In the genomic region with DNA sequence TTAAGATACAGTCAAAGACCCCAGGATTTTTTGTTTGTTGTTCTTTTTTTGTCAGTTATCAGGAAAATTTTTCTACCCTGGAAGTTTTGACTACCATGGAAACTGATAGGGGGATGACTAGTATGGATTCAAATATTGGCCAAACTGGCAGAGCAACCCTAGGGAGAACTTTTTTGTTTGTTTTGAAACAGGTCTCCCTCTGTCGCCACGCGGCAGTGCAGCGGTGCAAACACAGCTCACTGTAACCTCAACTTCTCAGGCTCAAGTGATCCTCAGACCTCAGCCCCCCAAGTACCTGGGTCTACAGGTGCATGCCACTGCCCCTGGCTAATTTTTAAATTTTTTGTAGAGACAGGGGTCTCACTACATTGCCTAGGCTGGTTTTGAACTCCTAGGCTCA, we compare ENCODE assay signal across 18 cellular contexts. TPM values are rescaled to one million over a fixed set of nuclear protein-coding genes. Genes with fewer than 3 reads are reported as not detected.
A peak's percentile ranks its signal among the peaks of the same experiment; 100 is the strongest.
DNase-seq lines count a peak whose midpoint lies in the region; ATAC-seq, FAIRE-seq and TF ChIP-seq lines count a peak whose summit lies in the region.
"Had no signal": no experiment of that assay in that cellular context is flagged by ENCODE, and none has a peak within 500 bp of the region (broad histone marks: within the 10 kb centered on the region; RNA-seq: fewer than 3 reads in every experiment).

No MANE protein-coding gene starts in this region.

- no peaks in the 10 kb centered on the region for H3K27me3 ChIP-seq in GM12878 (replicated peaks in 1 of 2; ENCODE audit: control insufficient read depth in 2 of 2, insufficient read depth in 2 of 2, low read length in 1 of 2)
- H3K27me3 ChIP-seq: neural progenitor cell had no signal

- H3K27me3 Mint-ChIP-seq in HFFc6 (ENCODE audit: insufficient read depth) = peaks cover 4% of the 10 kb centered on the region; the same call in 1 of the 2 replicates
- H3K27me3 Mint-ChIP-seq in naive thymus-derived CD8-positive, alpha-beta T cell = no peaks in the 10 kb centered on the region
- H3K27me3 Mint-ChIP-seq: memory B cell; stimulated activated memory B cell treated with anti-CD40 and anti-IgM and Interleukin-4, amounts not matched to agents 10 μg/mL and 1 μg/mL and 100 μg/mL, for 72 hours had no signal

- no peak for TF ChIP-seq EP300 in GM12878 (IDR thresholded peaks at IDR 0.05; ENCODE audit: borderline replicate concordance in 1 of 2, control insufficient read depth in 1 of 2, low read depth in 2 of 2, low read length in 2 of 2)

- H3K27ac Mint-ChIP-seq in HFFc6 = peak overlapping the region; percentile 85
- peak overlapping the region in 9 of 10 donors; percentile 35 to 97 (median 74) for H3K27ac Mint-ChIP-seq in naive thymus-derived CD8-positive, alpha-beta T cell
- H3K27ac Mint-ChIP-seq: neural progenitor cell had no signal

- peaks cover 91% of the 10 kb centered on the region for H3K4me1 Mint-ChIP-seq in HFFc6 (ENCODE audit: low read depth)
- H3K4me1 Mint-ChIP-seq in naive thymus-derived CD8-positive, alpha-beta T cell = peaks cover 7 to 20% (median 18%) of the 10 kb centered on the region in 4 donors
- H3K4me1 Mint-ChIP-seq: H9, neural progenitor cell had no signal

- TF ChIP-seq POLR2A in GM12878 (IDR thresholded peaks at IDR 0.05; ENCODE audit: low read depth, low read length) = no peak

- DNase-seq in SIG-M5 treated with dmso at 0.1 percent for 504 hours (lab: John Stamatoyannopoulos, UW; ENCODE audit: unreplicated experiment) (peak; percentile 25), SIG-M5 (lab: John Stamatoyannopoulos, UW) (no peak), HFFc6 (no peak), GM12878 (ENCODE audit: low read depth, low spot score) (no peak)
- DNase-seq in naive thymus-derived CD8-positive, alpha-beta T cell = no peak
- DNase-seq: ACHN, activated gamma-delta T cell, caudate nucleus, H9, NCI-H1694, NCI-H69 had no signal

- H3K27ac ChIP-seq in GM12878 (ENCODE audit: control insufficient read depth, insufficient read depth) = no peak overlapping the region
- H3K27ac ChIP-seq: neural progenitor cell had no signal

- no TSS peak for BruUV-seq in GM12878 (replicated peaks; lab: Mats Ljungman, UMichigan)

- H3K4me1 ChIP-seq in GM12878 (ENCODE audit: control insufficient read depth, insufficient read depth, low read length) = peaks cover 6% of the 10 kb centered on the region
- H3K4me1 ChIP-seq: neural progenitor cell had no signal

- peaks cover 55% of the 10 kb centered on the region for H3K36me3 Mint-ChIP-seq in HFFc6 (ENCODE audit: low read depth)
- H3K36me3 Mint-ChIP-seq in naive thymus-derived CD8-positive, alpha-beta T cell = peaks cover 0 to 15% (median 9%) of the 10 kb centered on the region in 3 donors

- no peak overlapping the region for H3K9ac ChIP-seq in GM12878 (ENCODE audit: control insufficient read depth, insufficient read depth, low read length)
- H3K9ac ChIP-seq: neural progenitor cell had no signal

- in situ Hi-C loops in GM12878 (cut with MboI) = no loop called here

- H3K36me3 ChIP-seq in GM12878 (ENCODE audit: control insufficient read depth in 2 of 2, insufficient read depth in 2 of 2, low read length in 1 of 2) = peaks cover 0 to 2% of the 10 kb centered on the region in 2 experiments; a peak in 2 of 4 replicates
- H3K36me3 ChIP-seq: neural progenitor cell had no signal

- SMC1A ChIA-PET in GM12878 (lab: Charles Lee; ENCODE audit: uncharacterized antibody, unreplicated experiment) = interaction anchor here (0.6 to 1.6 kb wide), 4 partner anchors 12 to 240 kb away, joined by 3 to 4 read pairs (median 3); no protein-coding TSS in a partner anchor

- CTCF ChIA-PET in GM12878 (lab: Yijun Ruan, JAX) = interaction anchor here (0.6 kb wide), 2 partner anchors 818 to 1981 kb away, joined by 3 to 5 read pairs; no protein-coding TSS in a partner anchor

- no peaks in the 10 kb centered on the region for H3K79me2 ChIP-seq in GM12878 (ENCODE audit: control insufficient read depth, insufficient read depth, low read length)

- no peak overlapping the region for H2AFZ ChIP-seq in GM12878 (ENCODE audit: control insufficient read depth, low read depth, low read length)
- H2AFZ ChIP-seq: neural progenitor cell had no signal

- no peak for TF ChIP-seq RAD21 in GM12878 (IDR thresholded peaks at IDR 0.05; ENCODE audit: insufficient read depth, low read depth, low read length)

- 100% methylated on average over 4 of the region's 4 CpGs for WGBS in GM12878 (ENCODE audit: insufficient coverage, insufficient replicate concordance, low lambda C conversion rate, missing lambda C conversion rate)

- H3K9me3 Mint-ChIP-seq in HFFc6 = no peaks in the 10 kb centered on the region
- H3K9me3 Mint-ChIP-seq in naive thymus-derived CD8-positive, alpha-beta T cell = no peaks in the 10 kb centered on the region
- H3K9me3 Mint-ChIP-seq: H9; neural progenitor cell; stimulated activated memory B cell treated with anti-CD40 and anti-IgM and Interleukin-4, amounts not matched to agents 10 μg/mL and 1 μg/mL and 100 μg/mL, for 72 hours had no signal

- peak overlapping the region; percentile 36 for H3K4me3 Mint-ChIP-seq in HFFc6
- peak overlapping the region in 1 of 10 donors; percentile 15 for H3K4me3 Mint-ChIP-seq in naive thymus-derived CD8-positive, alpha-beta T cell
- H3K4me3 Mint-ChIP-seq: H9, neural progenitor cell had no signal

- POLR2A ChIA-PET in GM12878 (lab: Charles Lee) = no interaction called here
- POLR2A ChIA-PET in naive thymus-derived CD8-positive, alpha-beta T cell (lab: Charles Lee) = interaction anchor here (0.6 to 1.4 kb wide), 3 partner anchors 10 to 166 kb away, joined by 3 read pairs; no protein-coding TSS in a partner anchor

- ATAC-seq in GM12878 = no peak
- no peak for ATAC-seq in naive thymus-derived CD8-positive, alpha-beta T cell
- no peak for ATAC-seq in HG03025 (IDR thresholded peaks at IDR 0.05; ENCODE audit: low FRiP score, unreplicated experiment)
- no peak for ATAC-seq in HG03039 (IDR thresholded peaks at IDR 0.05; ENCODE audit: unreplicated experiment)
- ATAC-seq in GM21528 (IDR thresholded peaks at IDR 0.05; ENCODE audit: low FRiP score, unreplicated experiment) = no peak
- ATAC-seq: sciatic nerve; stimulated activated memory B cell treated with anti-CD40 and anti-IgM and Interleukin-4, amounts not matched to agents 10 μg/mL and 1 μg/mL and 100 μg/mL, for 72 hours had no signal

- no peak overlapping the region for H3K4me3 ChIP-seq in GM12878
- H3K4me3 ChIP-seq: neural progenitor cell had no signal

- peak; percentile 38 for FAIRE-seq in GM12878 (lab: Jason Lieb, UNC)

- intact Hi-C loops in GM12878 (cut with micrococcal nuclease; ENCODE audit: unreplicated experiment) = no loop called here

- no peak for TF ChIP-seq CTCF in HFFc6 (IDR thresholded peaks at IDR 0.05)
- TF ChIP-seq CTCF in GM12878 (IDR thresholded peaks at IDR 0.05 in 2 of 3, conservative IDR thresholded peaks at IDR 0.05 in 1 of 3; ENCODE audit: control insufficient read depth in 2 of 3, extremely low read depth in 1 of 3, insufficient read depth in 1 of 3, low read depth in 3 of 3, low read length in 3 of 3) = no peak

- RAD21 ChIA-PET in GM12878 (lab: Charles Lee; ENCODE audit: unreplicated experiment) = interaction anchor here (1.4 kb wide), 1 partner anchor 24 kb away, joined by 3 read pairs; no protein-coding TSS in a partner anchor

- no peak overlapping the region for H3K4me2 ChIP-seq in GM12878 (ENCODE audit: control insufficient read depth, insufficient read depth)
- H3K4me2 ChIP-seq: neural progenitor cell had no signal

- no peaks in the 10 kb centered on the region for H4K20me1 ChIP-seq in GM12878 (ENCODE audit: control insufficient read depth, insufficient read depth)

- H3K9me3 ChIP-seq in GM12878 (replicated peaks; ENCODE audit: control insufficient read depth, insufficient read depth, low read length) = no peaks in the 10 kb centered on the region

TF ChIP-seq in GM12878, 131 proteins besides CTCF, POLR2A, EP300 and RAD21:
- TF ChIP-seq SPI1 (IDR thresholded peaks at IDR 0.05; ENCODE audit: borderline replicate concordance, insufficient read depth, low read depth, low read length) = no peak
- TF ChIP-seq, protein P1, sequence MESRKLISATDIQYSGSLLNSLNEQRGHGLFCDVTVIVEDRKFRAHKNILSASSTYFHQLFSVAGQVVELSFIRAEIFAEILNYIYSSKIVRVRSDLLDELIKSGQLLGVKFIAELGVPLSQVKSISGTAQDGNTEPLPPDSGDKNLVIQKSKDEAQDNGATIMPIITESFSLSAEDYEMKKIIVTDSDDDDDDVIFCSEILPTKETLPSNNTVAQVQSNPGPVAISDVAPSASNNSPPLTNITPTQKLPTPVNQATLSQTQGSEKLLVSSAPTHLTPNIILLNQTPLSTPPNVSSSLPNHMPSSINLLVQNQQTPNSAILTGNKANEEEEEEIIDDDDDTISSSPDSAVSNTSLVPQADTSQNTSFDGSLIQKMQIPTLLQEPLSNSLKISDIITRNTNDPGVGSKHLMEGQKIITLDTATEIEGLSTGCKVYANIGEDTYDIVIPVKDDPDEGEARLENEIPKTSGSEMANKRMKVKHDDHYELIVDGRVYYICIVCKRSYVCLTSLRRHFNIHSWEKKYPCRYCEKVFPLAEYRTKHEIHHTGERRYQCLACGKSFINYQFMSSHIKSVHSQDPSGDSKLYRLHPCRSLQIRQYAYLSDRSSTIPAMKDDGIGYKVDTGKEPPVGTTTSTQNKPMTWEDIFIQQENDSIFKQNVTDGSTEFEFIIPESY (IDR thresholded peaks at IDR 0.05) = 0 out of 2 replicates have a peak, but pooled peaks have one; percentile 19
- TF ChIP-seq BACH1 (IDR thresholded peaks at IDR 0.05; ENCODE audit: borderline replicate concordance) = no peak

RNA-seq across cellular contexts. Expression of a gene that starts 46.6 kb away (rescaled TPM):
- total RNA-seq in HFFc6 (2021; fragmentation: NEBNext Ultra II Directional; extraction: Animal tissue kit (Norgen Biotek cat#: 25700)) = 10 to 100 TPM; 21.4 to 27.6 (median 24.5) TPM
- total RNA-seq in GM12878 (2013; cell fraction: nucleolus; rRNA removed) = 40.3 and 44.1 TPM in 2 replicates
- total RNA-seq in GM12878 (2014; rRNA removed) (50.7 and 74.6 TPM in 2 replicates), GM12878 (2014; rRNA removed; fragmentation: Illumina TruSeq; extraction: Trizol) (28.7 and 29.8 TPM in 2 replicates), GM12878 (2021) (48.3 and 48.9 TPM in 2 replicates)
- 20.3 TPM for polyA plus RNA-seq in GM12878 (2011; ENCODE audit: low read depth)
- polyA plus RNA-seq in GM12878 (2011; rRNA removed) (31.1 and 43.7 TPM in 2 replicates), GM12878 (2014; fragmentation: Illumina TruSeq; extraction: Trizol) (40.9 and 42.5 TPM in 2 replicates), GM12878 (2014; fragmentation: Nextera tagmentation; extraction: Ambion mirVana) (10 to 100 TPM in 1 of 2 experiments, 1 to 10 TPM in 1; 8.6 to 14.5 TPM), GM12878 (2014; rRNA removed) (85.5 and 87.9 TPM in 2 replicates), GM12878 (2016; fragmentation: Nextera tagmentation; extraction: Ambion mirVana) (10 to 100 TPM; 62.5 to 64.1 TPM)
- polyA plus RNA-seq in GM12878 (2011; cell fraction: cytosol; rRNA removed) = 55.6 and 76.1 TPM in 2 replicates
- 61.5 and 79.8 TPM in 2 replicates for polyA plus RNA-seq in GM12878 (2011; cell fraction: nucleus; rRNA removed)
- 26.2 and 37.0 TPM in 2 replicates for polyA plus RNA-seq in GM12878 (2012)
- 69.6 and 100.0 TPM in 2 replicates for polyA minus RNA-seq in GM12878 (2011; rRNA and poly(A)+ RNA removed)
- 25.1 and 26.2 TPM in 2 replicates for polyA minus RNA-seq in GM12878 (2011; cell fraction: cytosol; rRNA and poly(A)+ RNA removed)
- 25.5 and 49.1 TPM in 2 replicates for polyA minus RNA-seq in GM12878 (2011; cell fraction: nucleus; rRNA and poly(A)+ RNA removed)
- 10 to 100 TPM; 21.5 to 25.1 TPM for total RNA-seq in naive thymus-derived CD8-positive, alpha-beta T cell
- polyA plus RNA-seq in naive thymus-derived CD8-positive, alpha-beta T cell = 10 to 100 TPM; 27.6 to 40.5 (median 29.4) TPM
